Comparison of ENCODE assay signal across 20 cellular contexts in genomic region chr2:172247203-172247602, GRCh38.
DNase-seq lines count a peak whose midpoint lies in the region; ATAC-seq and TF ChIP-seq lines count a peak whose summit lies in the region.
"Had no signal": no experiment of that assay in that cellular context is flagged by ENCODE, and none has a peak within 500 bp of the region (broad histone marks: within the 10 kb centered on the region; RNA-seq: fewer than 3 reads in every experiment).

No MANE protein-coding gene starts in this region.

- H3K4ac ChIP-seq in neuronal stem cell (ENCODE audit: low read length): no peak overlapping the region

- H2AFZ ChIP-seq in mammary epithelial cell (ENCODE audit: low read depth, low read length) (peak overlapping the region; percentile 12), neuronal stem cell (ENCODE audit: low read length) (peak overlapping the region; percentile 3)

- in situ Hi-C loops in mammary epithelial cell (cut with MboI; ENCODE audit: low sequenced_read_pairs in 2 of 2): no loop called here

- no peak overlapping the region for H2BK15ac ChIP-seq in neuronal stem cell (ENCODE audit: low read length)

- H2AK5ac ChIP-seq in neuronal stem cell (ENCODE audit: low read depth, low read length): peak overlapping the region; percentile 23

- no peak overlapping the region for H3K9ac ChIP-seq in mammary epithelial cell (ENCODE audit: insufficient read depth, low read length)
- H3K9ac ChIP-seq in neuronal stem cell (ENCODE audit: low read depth, low read length, poor library complexity): no peak overlapping the region

- no peaks in the 10 kb centered on the region for H3K79me1 ChIP-seq in neuronal stem cell (ENCODE audit: low read depth, low read length)

- no peaks in the 10 kb centered on the region for H3K79me2 ChIP-seq in mammary epithelial cell (ENCODE audit: insufficient read depth, low read length)

- no peaks in the 10 kb centered on the region for H3K9me3 ChIP-seq in mammary epithelial cell (replicated peaks; ENCODE audit: insufficient read depth, low read length)
- no peaks in the 10 kb centered on the region for H3K9me3 ChIP-seq in neuronal stem cell (replicated peaks in 1 of 2; ENCODE audit: control insufficient read depth in 2 of 2, insufficient read depth in 1 of 2, low read depth in 1 of 2, low read length in 2 of 2)
- H3K9me3 ChIP-seq: adrenal gland, lower lobe of right lung, MG63, transverse colon had no signal

- H3K27me3 ChIP-seq in mammary epithelial cell (ENCODE audit: insufficient read depth, low read length) (no peaks in the 10 kb centered on the region), neuronal stem cell (ENCODE audit: control insufficient read depth in 3 of 3, insufficient read depth in 3 of 3, low read depth in 1 of 3, low read length in 3 of 3) (no peaks in the 10 kb centered on the region)
- H3K27me3 ChIP-seq: adrenal gland, cardiac muscle cell, MG63, transverse colon had no signal

- DNase-seq in NCI-H748 (lab: John Stamatoyannopoulos, UW; ENCODE audit: unreplicated experiment): peak; percentile 28
- no peak for DNase-seq in NCI-H748 treated with DMSO at 0.1 percent for 48 hours (lab: John Stamatoyannopoulos, UW)
- DNase-seq in NCI-H146 treated with DMSO at 0.1 percent for 48 hours (lab: John Stamatoyannopoulos, UW; ENCODE audit: unreplicated experiment): peak; percentile 69
- peak; percentile 42 for DNase-seq in mammary epithelial cell
- DNase-seq in neuronal stem cell (ENCODE audit: low spot score): no peak
- no peak for DNase-seq in NCI-H1105 treated with DMSO at 0.1 percent for 48 hours (lab: John Stamatoyannopoulos, UW)
- DNase-seq in kidney glomerular epithelial cell (lab: John Stamatoyannopoulos, UW): no peak
- DNase-seq: activated CD4-positive, alpha-beta memory T cell treated with anti-CD3 and anti-CD28 coated beads, Interleukin-2, amount 10 ng/mL, durations not matched to agents 7 days and 5 days; activated CD4-positive, CD25-positive, alpha-beta regulatory T cell; adrenal gland; CD8-positive, alpha-beta memory T cell; islet precursor cell; lower lobe of right lung; MG63; NCI-H1694; NCI-H345; transverse colon had no signal

- H3K4me1 ChIP-seq in mammary epithelial cell (ENCODE audit: insufficient read depth, low read length) (peaks cover 70% of the 10 kb centered on the region), neuronal stem cell (ENCODE audit: control insufficient read depth in 2 of 2, insufficient read depth in 1 of 2, low read depth in 1 of 2, low read length in 2 of 2) (peaks cover 8 to 27% of the 10 kb centered on the region in 2 donors)
- H3K4me1 ChIP-seq: adrenal gland had no signal

- intact Hi-C loops in mammary epithelial cell (cut with micrococcal nuclease): no loop called here

- no peak overlapping the region for H3K14ac ChIP-seq in neuronal stem cell (ENCODE audit: low read length)

- dilution Hi-C loops in mammary epithelial cell (cut with HindIII; ENCODE audit: low sequenced_read_pairs): no loop called here

- no peak overlapping the region for H2BK12ac ChIP-seq in neuronal stem cell (ENCODE audit: low read length)

- H2BK120ac ChIP-seq in neuronal stem cell (ENCODE audit: low read depth, low read length): no peak overlapping the region

- no peaks in the 10 kb centered on the region for H4K20me1 ChIP-seq in mammary epithelial cell (ENCODE audit: insufficient read depth, low read length)

- H3K4me2 ChIP-seq in mammary epithelial cell (ENCODE audit: insufficient read depth, low read depth, low read length): peak overlapping the region; percentile 34
- no peak overlapping the region for H3K4me2 ChIP-seq in neuronal stem cell (ENCODE audit: insufficient read depth, low read length, poor library complexity, severe bottlenecking)

- H3K36me3 ChIP-seq in mammary epithelial cell (ENCODE audit: insufficient read depth, low read length) (no peaks in the 10 kb centered on the region), neuronal stem cell (replicated peaks in 1 of 2; ENCODE audit: control insufficient read depth in 2 of 2, insufficient read depth in 2 of 2, low read length in 2 of 2) (no peaks in the 10 kb centered on the region)
- H3K36me3 ChIP-seq: adrenal gland, cardiac muscle cell, lower lobe of right lung, MG63, transverse colon had no signal

- TF ChIP-seq CTCF in mammary epithelial cell (conservative IDR thresholded peaks at IDR 0.05 in 1 of 2, IDR thresholded peaks at IDR 0.05 in 1 of 2; ENCODE audit: extremely low read depth in 1 of 2, insufficient read depth in 1 of 2, low read depth in 1 of 2, low read length in 2 of 2): no peak

- no peak overlapping the region for H2BK5ac ChIP-seq in neuronal stem cell (ENCODE audit: low read length)

- peak overlapping the region; percentile 59 for H3K23ac ChIP-seq in neuronal stem cell (ENCODE audit: low read depth, low read length, poor library complexity)

- TSS peak; percentile 0 for BruUV-seq in mammary epithelial cell (replicated peaks; lab: Mats Ljungman, UMichigan)

- CTCF ChIA-PET in mammary epithelial cell (lab: Charles Lee; ENCODE audit: low non-redundant PET): no interaction called here

- H3K27ac ChIP-seq in mammary epithelial cell (ENCODE audit: insufficient read depth, low read depth, low read length) (peak overlapping the region; percentile 94), neuronal stem cell (replicated peaks; ENCODE audit: low read length) (no peak overlapping the region)
- H3K27ac ChIP-seq: adrenal gland, cardiac muscle cell, lower lobe of right lung, transverse colon had no signal

- 39% methylated on average over 6 of the region's 6 CpGs for WGBS in mammary epithelial cell (ENCODE audit: low coverage, missing lambda C conversion rate)
- WGBS in neuronal stem cell (ENCODE audit: extremely low coverage in 2 of 2, insufficient read length in 2 of 2, insufficient replicate concordance in 1 of 2), 2 donors: no CpG with 5 or more reads among the region's 6 CpGs

- no peak overlapping the region for H4K91ac ChIP-seq in neuronal stem cell (ENCODE audit: low read depth, low read length, poor library complexity)

- H3K18ac ChIP-seq in neuronal stem cell (ENCODE audit: low read length): peak overlapping the region; percentile 73

- no peak overlapping the region for H4K8ac ChIP-seq in neuronal stem cell (ENCODE audit: low read depth, low read length)

- ATAC-seq in HG02973 (IDR thresholded peaks at IDR 0.05; ENCODE audit: unreplicated experiment): no peak
- ATAC-seq: lower lobe of right lung had no signal

- H3K4me3 ChIP-seq in mammary epithelial cell (replicated peaks in 1 of 3; ENCODE audit: insufficient read depth in 1 of 3, low read depth in 2 of 3, low read length in 3 of 3) (no peak overlapping the region), neuronal stem cell (ENCODE audit: low read length in 2 of 2) (no peak overlapping the region)
- H3K4me3 ChIP-seq: adrenal gland, cardiac muscle cell, K562, lower lobe of right lung, MG63, transverse colon had no signal

Comparison
In these comparisons a context has a peak if more than half of its experiments do, and no peak if none do; other contexts are left out.
1. DNase-seq: peak in NCI-H748 (single experiment), NCI-H146 treated with DMSO at 0.1 percent for 48 hours (single experiment) and mammary epithelial cell (single experiment); none in NCI-H748 treated with DMSO at 0.1 percent for 48 hours (single experiment), neuronal stem cell (single experiment), NCI-H1105 treated with DMSO at 0.1 percent for 48 hours (single experiment) and kidney glomerular epithelial cell (single experiment).